In the genomic region with DNA sequence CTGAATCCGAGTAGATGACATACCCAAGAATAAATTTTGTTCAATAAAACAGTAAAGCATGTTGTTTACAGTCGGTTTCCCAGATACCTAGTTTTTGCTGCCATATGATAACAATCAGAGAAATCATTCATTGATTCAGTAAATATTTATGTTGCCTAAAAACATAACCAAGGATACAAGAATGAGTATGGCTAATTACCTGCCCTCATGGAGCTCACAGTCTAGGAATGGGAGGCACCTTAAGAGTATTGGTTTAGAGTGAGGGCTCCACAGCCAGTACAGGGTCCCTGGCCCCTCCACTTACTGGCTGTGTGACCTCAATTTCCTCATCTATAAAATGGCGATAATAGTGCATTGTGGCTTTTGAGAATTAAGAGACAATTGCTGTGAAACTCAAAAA, we compare ENCODE assay signal across 9 cellular contexts. TPM values are rescaled to one million over a fixed set of nuclear protein-coding genes. Genes with fewer than 3 reads are reported as not detected.
DNase-seq lines count a peak whose midpoint lies in the region; ATAC-seq and TF ChIP-seq lines count a peak whose summit lies in the region.
"Had no signal": no experiment of that assay in that cellular context is flagged by ENCODE, and none has a peak within 500 bp of the region (broad histone marks: within the 10 kb centered on the region; RNA-seq: fewer than 3 reads in every experiment).

No MANE protein-coding gene starts in this region.

- 46 to 47% methylated on average over 3 of the region's 3 CpGs for WGBS in tibial nerve, 2 donors

- peaks cover 58% of the 10 kb centered on the region for H3K36me3 Mint-ChIP-seq in activated T-cell treated with anti-CD3 and anti-CD28 coated beads, Interleukin-2, amount 50 U/mL, for 4 hours (ENCODE audit: insufficient read depth)

- no peak for ATAC-seq in activated T-cell treated with anti-CD3 and anti-CD28 coated beads, Interleukin-2, amount 50 U/mL, for 4 hours
- no peak for ATAC-seq in lower lobe of right lung
- no peak for ATAC-seq in GM21529 (IDR thresholded peaks at IDR 0.05; ENCODE audit: unreplicated experiment)

- TF ChIP-seq CTCF in astrocyte of the cerebellum (IDR thresholded peaks at IDR 0.05; ENCODE audit: low read depth, low read length, missing control alignments) = no peak
- TF ChIP-seq CTCF in lower lobe of right lung (IDR thresholded peaks at IDR 0.05) = no peak
- TF ChIP-seq CTCF in tibial nerve (IDR thresholded peaks at IDR 0.05) = no peak

- peaks cover 39% of the 10 kb centered on the region for H3K36me3 ChIP-seq in lower lobe of right lung
- H3K36me3 ChIP-seq in tibial nerve = peaks cover 0 to 34% (median 0%) of the 10 kb centered on the region in 3 donors

- no peak for TF ChIP-seq EP300 in tibial nerve (IDR thresholded peaks at IDR 0.05)

- H3K9me3 ChIP-seq in lower lobe of right lung = no peaks in the 10 kb centered on the region
- H3K9me3 ChIP-seq in tibial nerve = no peaks in the 10 kb centered on the region

- H3K4me1 ChIP-seq in lower lobe of right lung (peaks cover 62% of the 10 kb centered on the region), tibial nerve (peaks cover 0 to 61% (median 31%) of the 10 kb centered on the region in 4 donors)

- in situ Hi-C loops in astrocyte of the cerebellum (cut with HindIII; ENCODE audit: low sequenced_read_pairs) = no loop called here

- DNase-seq in activated T-cell treated with anti-CD3 and anti-CD28 coated beads, Interleukin-2, amount 50 U/mL, for 4 hours = no peak
- DNase-seq in activated T-cell treated with anti-CD3 and anti-CD28 coated beads, Interleukin-2, amount 50 U/mL, for 48 hours = no peak
- DNase-seq in astrocyte of the cerebellum (ENCODE audit: low read depth) = no peak
- no peak for DNase-seq in lower lobe of right lung
- no peak for DNase-seq in tibial nerve (ENCODE audit: low spot score in 2 of 2)
- no peak for DNase-seq in GM03348 (ENCODE audit: low spot score)
- DNase-seq in NCI-H1694 (lab: John Stamatoyannopoulos, UW) = no peak
- DNase-seq: stimulated activated CD4-positive, alpha-beta T cell treated with anti-CD3 and anti-CD28 coated beads, Interleukin-1b, Interleukin-23, amount 100 ng/mL, for 48 hours had no signal

- H3K27ac ChIP-seq in lower lobe of right lung (peak overlapping the region; percentile 83), tibial nerve (peak overlapping the region; percentile 54 to 87 (median 81))

- H3K4me3 ChIP-seq in astrocyte of the cerebellum (ENCODE audit: low read depth, low read length) (peak overlapping the region; percentile 78), lower lobe of right lung (peak overlapping the region; percentile 91), tibial nerve (peak overlapping the region; percentile 64 to 93 (median 80))

- H3K27me3 ChIP-seq in lower lobe of right lung (ENCODE audit: low read depth) = no peaks in the 10 kb centered on the region
- no peaks in the 10 kb centered on the region for H3K27me3 ChIP-seq in tibial nerve

- H3K27me3 Mint-ChIP-seq in activated T-cell treated with anti-CD3 and anti-CD28 coated beads, Interleukin-2, amount 50 U/mL, for 4 hours (ENCODE audit: low read depth) = no peaks in the 10 kb centered on the region

- no peaks in the 10 kb centered on the region for H3K9me3 Mint-ChIP-seq in activated T-cell treated with anti-CD3 and anti-CD28 coated beads, Interleukin-2, amount 50 U/mL, for 4 hours

- intact Hi-C loops in lower lobe of right lung (cut with DNase I) = no loop called here

- peak overlapping the region; percentile 100 for H3K4me3 Mint-ChIP-seq in activated T-cell treated with anti-CD3 and anti-CD28 coated beads, Interleukin-2, amount 50 U/mL, for 4 hours

- peaks cover 87% of the 10 kb centered on the region for H3K4me1 Mint-ChIP-seq in activated T-cell treated with anti-CD3 and anti-CD28 coated beads, Interleukin-2, amount 50 U/mL, for 4 hours (ENCODE audit: low read depth)

- no peak for TF ChIP-seq POLR2A in tibial nerve (IDR thresholded peaks at IDR 0.05)

RNA-seq across cellular contexts. Expression of a gene that starts 0.9 kb away (rescaled TPM):
- 100 to 1,000 TPM; 301 to 332 (median 319) TPM for total RNA-seq in activated T-cell treated with anti-CD3 and anti-CD28 coated beads, Interleukin-2, amount 50 U/mL, for 4 hours
- total RNA-seq in lower lobe of right lung (157 TPM), tibial nerve (100 to 1,000 TPM in 2 of 4 donors, 10 to 100 TPM in 2; 91.2 to 176 (median 103) TPM)

RNA-seq across cellular contexts. Expression of a gene that starts 1.1 kb away (rescaled TPM):
- 10 to 100 TPM; 89.6 to 95.0 (median 93.7) TPM for total RNA-seq in activated T-cell treated with anti-CD3 and anti-CD28 coated beads, Interleukin-2, amount 50 U/mL, for 4 hours
- total RNA-seq in lower lobe of right lung (15.1 TPM), tibial nerve (10 to 100 TPM; 20.8 to 38.1 (median 30.4) TPM)

RNA-seq across cellular contexts. Expression of a gene that starts 22.6 kb away (rescaled TPM):
- 1 to 10 TPM in 2 of 3 donors, under 1 TPM in 1; 0.76 to 1.9 (median 1.2) TPM for total RNA-seq in activated T-cell treated with anti-CD3 and anti-CD28 coated beads, Interleukin-2, amount 50 U/mL, for 4 hours
- 1.1 TPM for total RNA-seq in lower lobe of right lung
- 1 to 10 TPM; 1.2 to 9.6 (median 3.8) TPM for total RNA-seq in tibial nerve

RNA-seq across cellular contexts. Expression of a gene that starts 23.6 kb away (rescaled TPM):
- 1 to 10 TPM; 2.6 to 3.6 (median 2.6) TPM for total RNA-seq in activated T-cell treated with anti-CD3 and anti-CD28 coated beads, Interleukin-2, amount 50 U/mL, for 4 hours
- 135 TPM for total RNA-seq in lower lobe of right lung
- 10 to 100 TPM; 19.4 to 59.1 (median 31.8) TPM for total RNA-seq in tibial nerve

RNA-seq across cellular contexts. Expression of a gene that starts 53.2 kb away (rescaled TPM):
- not detected for total RNA-seq in activated T-cell treated with anti-CD3 and anti-CD28 coated beads, Interleukin-2, amount 50 U/mL, for 4 hours
- total RNA-seq in lower lobe of right lung = 10.3 TPM
- total RNA-seq in tibial nerve = 10 to 100 TPM in 2 of 4 donors, 1 to 10 TPM in 2; 5.3 to 17.5 (median 9.9) TPM
